Comparison of ENCODE assay signal across 14 cellular contexts in the genomic region with DNA sequence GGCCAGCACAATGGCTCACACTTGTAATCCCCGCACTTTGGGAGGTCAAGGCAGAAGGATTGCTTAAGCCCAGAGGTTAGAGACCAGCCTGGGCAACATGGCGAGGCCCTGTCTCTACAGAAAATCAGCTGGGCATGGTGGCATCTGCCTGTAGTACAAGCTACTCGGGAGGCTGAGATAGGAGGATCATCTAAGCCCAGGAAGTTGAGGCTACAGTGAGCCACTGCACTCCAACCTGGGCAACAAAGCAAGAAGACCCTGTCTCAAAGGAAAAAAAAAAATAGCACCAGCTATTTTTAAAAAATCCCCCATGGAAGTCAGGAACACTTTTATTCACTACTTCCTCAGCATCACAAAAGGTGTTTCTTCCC. TPM values are rescaled to one million over a fixed set of nuclear protein-coding genes. Genes with fewer than 3 reads are reported as not detected.
DNase-seq lines count a peak whose midpoint lies in the region; ATAC-seq and TF ChIP-seq lines count a peak whose summit lies in the region.
"Had no signal": no experiment of that assay in that cellular context is flagged by ENCODE, and none has a peak within 500 bp of the region (broad histone marks: within the 10 kb centered on the region; RNA-seq: fewer than 3 reads in every experiment).

No MANE protein-coding gene starts in this region.

- CTCF ChIA-PET in Caco-2 (lab: Charles Lee): no interaction called here
- CTCF ChIA-PET in PC-3 (lab: Charles Lee): interaction anchor here (0.6 kb wide), 1 partner anchor 11 kb away, joined by 3 read pairs; no protein-coding TSS in a partner anchor

- no peaks in the 10 kb centered on the region for H3F3A ChIP-seq in PC-3 (ENCODE audit: low read length, unreplicated experiment)

- H3K4me2 ChIP-seq in PC-3 (ENCODE audit: low read length): peak overlapping the region; percentile 56

- H3K9me2 ChIP-seq in PC-3 (replicated peaks; ENCODE audit: low read length): 0 out of 2 replicates have a peak, but pooled peaks cover 6% of the 10 kb centered on the region

- H4K20me1 ChIP-seq in PC-3 (ENCODE audit: low read length): no peaks in the 10 kb centered on the region

- H3K27ac Mint-ChIP-seq in Caco-2 (ENCODE audit: unreplicated experiment): peak overlapping the region; percentile 91
- H3K27ac Mint-ChIP-seq: CD4-positive, alpha-beta T cell had no signal

- H3K36me3 Mint-ChIP-seq in Caco-2 (ENCODE audit: insufficient read depth, unreplicated experiment): peaks cover 29% of the 10 kb centered on the region

- no peak overlapping the region for H3K4me3 Mint-ChIP-seq in Caco-2 (ENCODE audit: unreplicated experiment)
- H3K4me3 Mint-ChIP-seq: CD4-positive, alpha-beta T cell had no signal

- no peaks in the 10 kb centered on the region for H3K27me3 ChIP-seq in Caco-2 (replicated peaks; ENCODE audit: control insufficient read depth, insufficient read depth, low read length)
- H3K27me3 ChIP-seq in PC-3 (ENCODE audit: low read length): no peaks in the 10 kb centered on the region

- no peak overlapping the region for H2AFZ ChIP-seq in PC-3 (ENCODE audit: low read length)
- H2AFZ ChIP-seq: GM23248 had no signal

- peaks cover 6% of the 10 kb centered on the region for H3K9me3 ChIP-seq in Caco-2
- no peaks in the 10 kb centered on the region for H3K9me3 ChIP-seq in PC-3 (ENCODE audit: low read length)
- H3K9me3 ChIP-seq: HAP-1 had no signal

- intact Hi-C loops in Caco-2 (cut with micrococcal nuclease; ENCODE audit: unreplicated experiment): loop anchor here (10.0 kb wide), 1 partner anchor 352 kb away; no protein-coding TSS in a partner anchor
- intact Hi-C loops in PC-3 (cut with micrococcal nuclease): loop anchor here (1.0 to 5.0 kb wide), 2 partner anchors 46 to 69 kb away; partner anchors contain the start of gene FOXQ1

- H3K4me1 Mint-ChIP-seq in Caco-2 (ENCODE audit: low read depth, unreplicated experiment): peaks cover 46% of the 10 kb centered on the region

- H3K27me3 Mint-ChIP-seq in Caco-2 (ENCODE audit: insufficient read depth, unreplicated experiment): no peaks in the 10 kb centered on the region

- H3K27ac ChIP-seq in PC-3 (ENCODE audit: low read length): no peak overlapping the region
- peak overlapping the region; percentile 44 for H3K27ac ChIP-seq in epithelial cell of prostate
- H3K27ac ChIP-seq: C4-2B, GM23248 had no signal

- BruUV-seq in Caco-2 (replicated peaks; lab: Mats Ljungman, UMichigan) (no TSS peak), PC-3 (replicated peaks; lab: Mats Ljungman, UMichigan) (no TSS peak)

- POLR2A ChIA-PET in Caco-2 (lab: Charles Lee): interaction anchor here (2.9 kb wide), 1 partner anchor 45 kb away, joined by 49 read pairs; the partner anchor contains the start of gene FOXQ1
- POLR2A ChIA-PET in PC-3 (lab: Charles Lee; ENCODE audit: unreplicated experiment): no interaction called here

- H3K4me1 ChIP-seq in Caco-2 (peaks cover 79% of the 10 kb centered on the region), PC-3 (ENCODE audit: insufficient read depth, low read length) (peaks cover 13% of the 10 kb centered on the region)
- H3K4me1 ChIP-seq: HAP-1 had no signal

- H3K4me3 ChIP-seq in Caco-2 (ENCODE audit: low read depth, low read length) (no peak overlapping the region), PC-3 (ENCODE audit: low read length) (no peak overlapping the region)
- H3K4me3 ChIP-seq: GM23248, HAP-1 had no signal

- no peak for TF ChIP-seq CTCF in Caco-2 (IDR thresholded peaks at IDR 0.05; ENCODE audit: insufficient read depth in 1 of 2, low read depth in 1 of 2, low read length in 1 of 2, severe bottlenecking in 1 of 2, unreplicated experiment in 1 of 2)
- no peak for TF ChIP-seq CTCF in PC-3 (conservative IDR thresholded peaks at IDR 0.05; ENCODE audit: low read depth, low read length)

- no peak for DNase-seq in Caco-2
- no peak for DNase-seq in PC-3
- DNase-seq in epithelial cell of prostate (ENCODE audit: low read depth, low spot score): no peak
- no peak for DNase-seq in NCI-H1436 treated with DMSO at 0.1 percent for 48 hours (lab: John Stamatoyannopoulos, UW)
- no peak for DNase-seq in NCI-H69 (lab: John Stamatoyannopoulos, UW)
- DNase-seq: AML-193; CD4-positive, alpha-beta T cell; DMS79 treated with DMSO at 0.1 percent for 48 hours; GF-D8; KG1 had no signal

- ATAC-seq in PC-3 (no peak), HG03280 (IDR thresholded peaks at IDR 0.05; ENCODE audit: unreplicated experiment) (no peak)

- H3K79me2 ChIP-seq in PC-3 (ENCODE audit: low read length): no peaks in the 10 kb centered on the region

- peaks cover 5% of the 10 kb centered on the region for H3K9me3 Mint-ChIP-seq in Caco-2 (ENCODE audit: unreplicated experiment)

- no peaks in the 10 kb centered on the region for H3K36me3 ChIP-seq in Caco-2 (ENCODE audit: control insufficient read depth, insufficient read depth, low read length)
- H3K36me3 ChIP-seq in PC-3 (ENCODE audit: low read depth, low read length): no peaks in the 10 kb centered on the region
- H3K36me3 ChIP-seq: HAP-1 had no signal

- H3K9ac ChIP-seq in PC-3 (ENCODE audit: low read length): no peak overlapping the region
- H3K9ac ChIP-seq: GM23248 had no signal

RNA-seq across cellular contexts. Expression of gene FOXQ1, which starts 45.2 kb away (rescaled TPM):
- total RNA-seq in Caco-2 (2022) (170 and 191 TPM in 2 replicates), PC-3 (2014; rRNA removed) (7.5 and 12.4 TPM in 2 replicates)
- total RNA-seq: CD4-positive, alpha-beta T cell had no signal

Comparison
In these comparisons a context has a peak if more than half of its experiments do, and no peak if none do; other contexts are left out.
1. RNA of gene FOXQ1, which starts 45.2 kb away (total RNA-seq): 170 to 191 TPM in Caco-2; 7.5 to 12.4 TPM in PC-3; every median in the first group is over 10 times any median in the second.